8 cellular contexts compared by ENCODE assay signal in the genomic region with DNA sequence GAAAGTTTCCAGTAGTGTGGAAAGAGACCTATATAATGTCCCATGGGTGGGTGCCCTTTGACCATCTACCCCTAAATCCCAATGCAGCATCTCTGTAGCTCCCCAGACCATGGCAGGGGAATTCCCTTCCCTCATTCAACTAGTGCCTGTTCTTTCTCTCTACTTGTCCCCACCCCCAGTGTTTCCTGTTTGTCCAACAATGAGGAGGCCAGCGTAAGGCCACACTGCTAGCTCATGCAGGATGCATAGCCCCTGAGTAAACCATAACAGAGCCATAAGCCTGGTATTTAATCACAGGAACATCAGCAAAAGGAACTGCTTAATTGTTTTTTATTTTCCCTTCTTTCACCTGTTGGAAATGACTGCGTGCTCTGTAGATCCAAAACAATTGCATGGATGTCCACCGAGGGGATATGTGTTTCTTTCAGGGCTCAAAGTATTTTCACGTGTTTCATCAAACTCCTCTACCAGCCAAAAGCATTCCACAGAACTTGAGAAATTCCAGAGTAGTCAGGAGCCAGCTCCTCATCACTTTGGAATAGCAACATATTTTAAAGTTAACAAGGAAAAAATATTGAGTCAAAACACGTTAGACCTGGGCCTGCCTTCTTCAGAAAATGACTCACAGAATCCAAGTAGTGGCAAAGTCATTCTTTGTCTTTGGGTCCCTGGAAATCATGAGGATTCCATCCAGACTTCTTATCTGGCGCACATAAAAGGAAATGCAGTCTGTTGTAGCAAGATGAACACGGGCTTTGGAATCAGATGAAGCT.
DNase-seq lines count a peak whose midpoint lies in the region; ATAC-seq and TF ChIP-seq lines count a peak whose summit lies in the region.

No MANE protein-coding gene starts in this region.

- ATAC-seq in GM21529 (IDR thresholded peaks at IDR 0.05; ENCODE audit: unreplicated experiment) (peak; percentile 29), GM19452 (IDR thresholded peaks at IDR 0.05; ENCODE audit: unreplicated experiment) (no peak)

- TF ChIP-seq EP300 in ovary (IDR thresholded peaks at IDR 0.05), result no peak

- H3K27me3 ChIP-seq in BJ (ENCODE audit: control insufficient read depth, insufficient read depth, low read length) (no peaks in the 10 kb centered on the region), ovary (no peaks in the 10 kb centered on the region)

- POLR2A ChIA-PET in BJ (lab: Charles Lee), result no interaction called here

- H3K36me3 ChIP-seq in BJ (ENCODE audit: control insufficient read depth, insufficient read depth, low read length), result peaks cover 12% of the 10 kb centered on the region
- no peaks in the 10 kb centered on the region for H3K36me3 ChIP-seq in ovary

- intact Hi-C loops in ovary (cut with DNase I), result no loop called here

- TF ChIP-seq CTCF in BJ (IDR thresholded peaks at IDR 0.05; ENCODE audit: insufficient read depth, low read depth, low read length) (no peak), ovary (IDR thresholded peaks at IDR 0.05) (no peak)

- 43 to 45% (median 44%) methylated on average over 7 of the region's 7 CpGs for WGBS in ovary, 3 donors

- DNase-seq in BJ (ENCODE audit: low read depth), result peak; percentile 64
- DNase-seq in UCSD-AML1 (lab: John Stamatoyannopoulos, UW; ENCODE audit: unreplicated experiment), result peak; percentile 41
- DNase-seq in hepatic stellate cell (ENCODE audit: low spot score), result peak; percentile 38
- no peak for DNase-seq in NCI-H82 treated with DMSO at 0.1 percent for 48 hours (lab: John Stamatoyannopoulos, UW; ENCODE audit: unreplicated experiment)
- no peak for DNase-seq in ovary
- no peak for DNase-seq in iPS-NIHi11 (ENCODE audit: low spot score)

- no peak overlapping the region for H3K4me3 ChIP-seq in BJ (ENCODE audit: low read depth, low read length)
- H3K4me3 ChIP-seq in ovary, result no peak overlapping the region

- no peaks in the 10 kb centered on the region for H3K9me3 ChIP-seq in ovary

- CTCF ChIA-PET in BJ (lab: Yijun Ruan, JAX), result interaction anchor here (0.7 to 1.3 kb wide), 2 partner anchors 41 to 43 kb away, joined by 3 read pairs; no protein-coding TSS in a partner anchor

- H3K27ac ChIP-seq in ovary, result no peak overlapping the region

- H3K4me1 ChIP-seq in ovary (ENCODE audit: insufficient read depth), result no peaks in the 10 kb centered on the region

- TF ChIP-seq POLR2A in ovary (IDR thresholded peaks at IDR 0.05), result no peak

Comparison
In these comparisons a context has a peak if more than half of its experiments do, and no peak if none do; other contexts are left out.
1. DNase-seq: peak in BJ (single experiment), UCSD-AML1 (single experiment) and hepatic stellate cell (single experiment); none in NCI-H82 treated with DMSO at 0.1 percent for 48 hours (single experiment), ovary (0 of 5) and iPS-NIHi11 (single experiment).